8 cellular contexts compared by ENCODE assay signal in genomic region chr5:157253547-157253946, GRCh38. TPM values are rescaled to one million over a fixed set of nuclear protein-coding genes. Genes with fewer than 3 reads are reported as not detected.
DNase-seq lines count a peak whose midpoint lies in the region; ATAC-seq, FAIRE-seq and TF ChIP-seq lines count a peak whose summit lies in the region.

No MANE protein-coding gene starts in this region.

- DNase-seq in D721Med (ENCODE audit: insufficient read length, low spot score) (no peak), NCI-H748 treated with DMSO at 0.1 percent for 48 hours (lab: John Stamatoyannopoulos, UW) (peak; percentile 16), inferior parietal cortex (ENCODE audit: extremely low spot score) (peak; percentile 85)
- no peak for DNase-seq in stimulated activated naive B cell treated with anti-CD40 and anti-IgM and Interleukin-4, amounts not matched to agents 10 μg/mL and 1 μg/mL and 100 μg/mL, for 72 hours
- no peak for DNase-seq in NK-92 treated with Interleukin-12 subunit alpha and Interleukin-12 subunit beta, amount 100 ng/mL, for 24 hours (lab: John Stamatoyannopoulos, UW)

- peaks cover 12% of the 10 kb centered on the region for H3K4me1 Mint-ChIP-seq in brain
- peaks cover 20 to 28% of the 10 kb centered on the region in 2 donors for H3K4me1 Mint-ChIP-seq in stimulated activated naive B cell treated with anti-CD40 and anti-IgM and Interleukin-4, amounts not matched to agents 10 μg/mL and 1 μg/mL and 100 μg/mL, for 72 hours

- H3K4me3 Mint-ChIP-seq in brain: no peak overlapping the region
- peak overlapping the region; percentile 23 to 51 for H3K4me3 Mint-ChIP-seq in stimulated activated naive B cell treated with anti-CD40 and anti-IgM and Interleukin-4, amounts not matched to agents 10 μg/mL and 1 μg/mL and 100 μg/mL, for 72 hours

- H3K36me3 Mint-ChIP-seq in brain: no peaks in the 10 kb centered on the region
- no peaks in the 10 kb centered on the region for H3K36me3 Mint-ChIP-seq in stimulated activated naive B cell treated with anti-CD40 and anti-IgM and Interleukin-4, amounts not matched to agents 10 μg/mL and 1 μg/mL and 100 μg/mL, for 72 hours

- peak; percentile 25 for FAIRE-seq in D721Med (lab: Jason Lieb, UNC)

- TF ChIP-seq CTCF in D721Med (IDR thresholded peaks at IDR 0.05; ENCODE audit: insufficient read depth, missing control alignments) (peak; percentile 81), brain (conservative IDR thresholded peaks at IDR 0.05) (peak; percentile 81 to 91)

- H3K27me3 Mint-ChIP-seq in brain: peaks cover 7% of the 10 kb centered on the region
- no peaks in the 10 kb centered on the region for H3K27me3 Mint-ChIP-seq in stimulated activated naive B cell treated with anti-CD40 and anti-IgM and Interleukin-4, amounts not matched to agents 10 μg/mL and 1 μg/mL and 100 μg/mL, for 72 hours

- peak overlapping the region in 1 of 5 experiments; percentile 28 for H3K27ac Mint-ChIP-seq in brain
- peak overlapping the region; percentile 68 for H3K27ac Mint-ChIP-seq in stimulated activated naive B cell treated with anti-CD40 and anti-IgM and Interleukin-4, amounts not matched to agents 10 μg/mL and 1 μg/mL and 100 μg/mL, for 72 hours

- ATAC-seq in GM18909 (IDR thresholded peaks at IDR 0.05; ENCODE audit: poor library complexity, unreplicated experiment) (peak; percentile 55), HG03066 (IDR thresholded peaks at IDR 0.05; ENCODE audit: low read depth, unreplicated experiment) (peak; percentile 48)
- peak; percentile 68 to 74 for ATAC-seq in stimulated activated naive B cell treated with anti-CD40 and anti-IgM and Interleukin-4, amounts not matched to agents 10 μg/mL and 1 μg/mL and 100 μg/mL, for 72 hours (replicated peaks)

- H3K9me3 Mint-ChIP-seq in brain: no peaks in the 10 kb centered on the region
- H3K9me3 Mint-ChIP-seq in stimulated activated naive B cell treated with anti-CD40 and anti-IgM and Interleukin-4, amounts not matched to agents 10 μg/mL and 1 μg/mL and 100 μg/mL, for 72 hours: no peaks in the 10 kb centered on the region

RNA-seq across cellular contexts. Expression of gene CYFIP2, which starts 12.4 kb away (rescaled TPM):
- 168 TPM for polyA plus RNA-seq in brain (ENCODE audit: insufficient read depth, low read depth, low replicate concordance)

Comparison
In these comparisons a context has a peak if more than half of its experiments do, and no peak if none do; other contexts are left out.
1. DNase-seq: peak in NCI-H748 treated with DMSO at 0.1 percent for 48 hours (single experiment) and inferior parietal cortex (single experiment); none in D721Med (single experiment), stimulated activated naive B cell treated with anti-CD40 and anti-IgM and Interleukin-4, amounts not matched to agents 10 μg/mL and 1 μg/mL and 100 μg/mL, for 72 hours (single experiment) and NK-92 treated with Interleukin-12 subunit alpha and Interleukin-12 subunit beta, amount 100 ng/mL, for 24 hours (single experiment).
2. H3K4me3 Mint-ChIP-seq: peak in stimulated activated naive B cell treated with anti-CD40 and anti-IgM and Interleukin-4, amounts not matched to agents 10 μg/mL and 1 μg/mL and 100 μg/mL, for 72 hours (2 of 2); none in brain (0 of 5).
3. Peak in every context shown above with its lines, with median percentiles within 50 percentile points of each other: ATAC-seq.